In genomic region chr9:113929634-113930092, GRCh38 we compare ENCODE assay signal across 1 cellular context.
TF ChIP-seq lines count a peak whose summit lies in the region.

No MANE protein-coding gene starts in this region.

TF ChIP-seq in H1, 55 proteins besides CTCF, POLR2A, EP300 and RAD21:
- TF ChIP-seq KDM1A (IDR thresholded peaks at IDR 0.05; ENCODE audit: borderline replicate concordance, low read length) = peak; percentile 23; the same call in 1 of the 2 replicates
- TF ChIP-seq TAF1 (IDR thresholded peaks at IDR 0.05; ENCODE audit: low read depth, low read length) = no peak
- TF ChIP-seq EZH2 (IDR thresholded peaks at IDR 0.05; ENCODE audit: low read depth, low read length, severe bottlenecking) = no peak
- no peak for TF ChIP-seq RXRA (IDR thresholded peaks at IDR 0.05; ENCODE audit: insufficient read depth, low read depth, low read length)
- TF ChIP-seq CBX8 (IDR thresholded peaks at IDR 0.05; ENCODE audit: borderline replicate concordance, low read depth, low read length) = no peak
- TF ChIP-seq KDM4A (IDR thresholded peaks at IDR 0.05; ENCODE audit: low read depth, low read length, severe bottlenecking) = no peak
- no peak for TF ChIP-seq CHD2 (IDR thresholded peaks at IDR 0.05; ENCODE audit: low read length)
